In genomic region chr12:68331869-68332725, GRCh38 we compare ENCODE assay signal across 8 cellular contexts. TPM values are rescaled to one million over a fixed set of nuclear protein-coding genes. Genes with fewer than 3 reads are reported as not detected.
DNase-seq lines count a peak whose midpoint lies in the region; ATAC-seq and TF ChIP-seq lines count a peak whose summit lies in the region.

Gene MDM1, minus strand, starts transcription at chr12:68332362. Its CDS starts 117 bp downstream, at chr12:68332245.

- ATAC-seq in HG02623 (IDR thresholded peaks at IDR 0.05; ENCODE audit: unreplicated experiment) = peak; percentile 98

- CTCF ChIA-PET in GM10248 (lab: Yijun Ruan, JAX) = interaction anchor here (0.6 to 1.9 kb wide), 6 partner anchors 8 to 351 kb away, joined by 3 to 9 read pairs (median 4); no protein-coding TSS in a partner anchor

- H3K36me3 Mint-ChIP-seq in activated naive CD8-positive, alpha-beta T cell = peaks cover 7% of the 10 kb centered on the region
- no peaks in the 10 kb centered on the region for H3K36me3 Mint-ChIP-seq in osteocyte (ENCODE audit: unreplicated experiment)

- peak within 1 kb of the TSS; percentile 88 for H3K27ac ChIP-seq in thymus (ENCODE audit: low read depth)

- H3K9me3 Mint-ChIP-seq in activated naive CD8-positive, alpha-beta T cell (ENCODE audit: low read depth) = no peaks in the 10 kb centered on the region
- H3K9me3 Mint-ChIP-seq in osteocyte (ENCODE audit: unreplicated experiment) = no peaks in the 10 kb centered on the region

- peaks cover 4% of the 10 kb centered on the region for H3K36me3 ChIP-seq in thymus (ENCODE audit: control insufficient read depth, insufficient read depth)

- intact Hi-C loops in head of caudate nucleus (cut with DNase I) = no loop called here

- H3K9me3 ChIP-seq in thymus (ENCODE audit: control insufficient read depth) = no peaks in the 10 kb centered on the region

- H3K4me1 Mint-ChIP-seq in activated naive CD8-positive, alpha-beta T cell (ENCODE audit: low read depth) = peaks cover 48% of the 10 kb centered on the region
- peaks cover 13% of the 10 kb centered on the region for H3K4me1 Mint-ChIP-seq in osteocyte (ENCODE audit: unreplicated experiment)

- no peaks in the 10 kb centered on the region for H3K27me3 Mint-ChIP-seq in activated naive CD8-positive, alpha-beta T cell
- H3K27me3 Mint-ChIP-seq in osteocyte (ENCODE audit: unreplicated experiment) = peaks cover 17% of the 10 kb centered on the region

- H3K27me3 ChIP-seq in thymus (ENCODE audit: control insufficient read depth, insufficient read depth) = no peaks in the 10 kb centered on the region

- under 1% methylated on average over 59 of the region's 59 CpGs for WGBS in thymus

- H3K4me1 ChIP-seq in thymus (ENCODE audit: control insufficient read depth, insufficient read depth, low read length) = peaks cover 10% of the 10 kb centered on the region

- peak within 1 kb of the TSS; percentile 90 for H3K4me3 ChIP-seq in thymus (ENCODE audit: low read length)

- POLR2A ChIA-PET in GM10248 (lab: Yijun Ruan, JAX) = no interaction called here

- DNase-seq in GM10248 (ENCODE audit: extremely low spot score) (peak; percentile 97), NCI-H1105 (lab: John Stamatoyannopoulos, UW) (peak; percentile 99), SKM-1 treated with dmso at 0.1 percent for 144 hours (lab: John Stamatoyannopoulos, UW; ENCODE audit: unreplicated experiment) (peak; percentile 90), head of caudate nucleus (peak; percentile 95 to 99 (median 98)), osteocyte (ENCODE audit: extremely low spot score, unreplicated experiment) (peak; percentile 98)

- TF ChIP-seq CTCF in GM10248 (IDR thresholded peaks at IDR 0.05; ENCODE audit: control extremely low read depth, extremely low read depth, low read depth, missing control alignments) (no peak), osteocyte (IDR thresholded peaks at IDR 0.05) (no peak)

- H3K27ac Mint-ChIP-seq in activated naive CD8-positive, alpha-beta T cell = peak within 1 kb of the TSS; percentile 75
- H3K27ac Mint-ChIP-seq in osteocyte (ENCODE audit: unreplicated experiment) = peak within 1 kb of the TSS; percentile 56

- H3K4me3 Mint-ChIP-seq in activated naive CD8-positive, alpha-beta T cell = peak within 1 kb of the TSS; percentile 89
- peak within 1 kb of the TSS; percentile 86 for H3K4me3 Mint-ChIP-seq in osteocyte (ENCODE audit: unreplicated experiment)

RNA-seq across cellular contexts. Expression of gene MDM1, which starts in this region (rescaled TPM):
- total RNA-seq in osteocyte = 10.9 TPM in 2 replicates
- 27.6 TPM for polyA plus RNA-seq in thymus

Comparison
In these comparisons a context has a peak if more than half of its experiments do, and no peak if none do; other contexts are left out.
1. Peak in every context shown above with its lines: DNase-seq, ATAC-seq, H3K4me3 ChIP-seq and H3K27ac ChIP-seq.